8 cellular contexts compared by ENCODE assay signal in genomic region chr13:40664100-40665060, GRCh38. TPM values are rescaled to one million over a fixed set of nuclear protein-coding genes. Genes with fewer than 3 reads are reported as not detected.
DNase-seq lines count a peak whose midpoint lies in the region; ATAC-seq, FAIRE-seq and TF ChIP-seq lines count a peak whose summit lies in the region.

No MANE protein-coding gene starts in this region.

- H3K9me2 ChIP-seq in SK-N-SH: no peaks in the 10 kb centered on the region

- FAIRE-seq in GM12892 (lab: Jason Lieb, UNC): peak; percentile 82

- H3K9me3 ChIP-seq in SK-N-SH (no peaks in the 10 kb centered on the region), prostate gland (no peaks in the 10 kb centered on the region), vagina (no peaks in the 10 kb centered on the region)

- peak overlapping the region; percentile 96; the same call in 1 of the 2 replicates for H2AFZ ChIP-seq in SK-N-SH (ENCODE audit: low read depth)

- peak overlapping the region; percentile 71 to 88 for H3K4me3 ChIP-seq in SK-N-SH (ENCODE audit: low read depth in 2 of 2, low read length in 1 of 2)
- H3K4me3 ChIP-seq in prostate gland: peak overlapping the region; percentile 89 to 96
- peak overlapping the region; percentile 66 to 78 for H3K4me3 ChIP-seq in vagina

- intact Hi-C loops in left cardiac atrium (cut with DNase I): loop anchor here (5.0 to 10.0 kb wide), 4 partner anchors 100 to 222 kb away; no protein-coding TSS in a partner anchor
- intact Hi-C loops in prostate gland (cut with DNase I): loop anchor here (2.0 to 10.0 kb wide), 6 partner anchors 220 to 597 kb away; no protein-coding TSS in a partner anchor
- intact Hi-C loops in vagina (cut with DNase I): loop anchor here (5.0 to 10.0 kb wide), 4 partner anchors 77 to 590 kb away; no protein-coding TSS in a partner anchor

- H3K27ac ChIP-seq in SK-N-SH (ENCODE audit: low read depth in 2 of 2, low read length in 1 of 2) (peak overlapping the region in 1 of 2 experiments; percentile 50; a peak in 2 of 4 replicates), prostate gland (peak overlapping the region; percentile 97 to 98), vagina (peak overlapping the region; percentile 96)

- WGBS in SK-N-SH (ENCODE audit: low lambda C conversion rate): 29% methylated on average over 25 of the region's 87 CpGs
- WGBS in prostate gland: 13% methylated on average over 44 of the region's 87 CpGs

- no peak for TF ChIP-seq EP300 in SK-N-SH (IDR thresholded peaks at IDR 0.05; ENCODE audit: borderline replicate concordance in 1 of 2, low read depth in 1 of 2, low read length in 1 of 2)

- H3K27me3 ChIP-seq in SK-N-SH (ENCODE audit: insufficient read depth) (no peaks in the 10 kb centered on the region), prostate gland (replicated peaks; ENCODE audit: insufficient read depth) (no peaks in the 10 kb centered on the region), vagina (no peaks in the 10 kb centered on the region)

- peaks cover 5% of the 10 kb centered on the region for H3F3A ChIP-seq in SK-N-SH (replicated peaks; ENCODE audit: insufficient read depth)

- H3K4me1 ChIP-seq in SK-N-SH (ENCODE audit: control insufficient read depth in 1 of 2, insufficient read depth in 2 of 2, low read depth in 1 of 2, low read length in 1 of 2) (peaks cover 10 to 19% of the 10 kb centered on the region in 2 experiments; a peak in 2 of 4 replicates), prostate gland (replicated peaks) (no peaks in the 10 kb centered on the region), vagina (peaks cover 61% of the 10 kb centered on the region)

- POLR2A ChIA-PET in SK-N-SH (lab: Yijun Ruan, JAX): interaction anchor here (1.2 kb wide), 1 partner anchor 601 kb away, joined by 3 read pairs; no protein-coding TSS in a partner anchor

- H3K79me2 ChIP-seq in SK-N-SH (ENCODE audit: insufficient read depth): peaks cover 47% of the 10 kb centered on the region

- DNase-seq in GM12892 (ENCODE audit: insufficient read length) (peak; percentile 42), SK-N-SH (peak; percentile 70), left cardiac atrium (peak; percentile 87), prostate gland (ENCODE audit: low spot score) (peak; percentile 63), vagina (ENCODE audit: extremely low spot score in 2 of 2) (no peak), NCI-H1092 (lab: John Stamatoyannopoulos, UW) (no peak)
- DNase-seq in activated naive CD8-positive, alpha-beta T cell treated with anti-CD3 and anti-CD28 coated beads, Interleukin-2, amount 50 U/mL, for 16 hours (ENCODE audit: low read depth, low spot score): peak; percentile 40

- no peaks in the 10 kb centered on the region; the same call in 1 of the 2 replicates for H4K20me1 ChIP-seq in SK-N-SH (ENCODE audit: insufficient read depth)

- ATAC-seq in HG02943 (IDR thresholded peaks at IDR 0.05; ENCODE audit: low read depth, unreplicated experiment): peak; percentile 37
- ATAC-seq in left cardiac atrium: peak; percentile 70 to 78

- peak overlapping the region; percentile 71 for H3K9ac ChIP-seq in SK-N-SH

- no peak for TF ChIP-seq CTCF in SK-N-SH (IDR thresholded peaks at IDR 0.05)
- TF ChIP-seq CTCF in prostate gland (IDR thresholded peaks at IDR 0.05): no peak
- TF ChIP-seq CTCF in vagina (IDR thresholded peaks at IDR 0.05): no peak

- H3K36me3 ChIP-seq in SK-N-SH (replicated peaks in 1 of 2; ENCODE audit: control insufficient read depth in 1 of 2, insufficient read depth in 2 of 2, low read length in 1 of 2) (no peaks in the 10 kb centered on the region), prostate gland (no peaks in the 10 kb centered on the region), vagina (no peaks in the 10 kb centered on the region)

- peak; percentile 49; the same call in 1 of the 2 replicates for TF ChIP-seq POLR2A in GM12892 (IDR thresholded peaks at IDR 0.05; ENCODE audit: low read depth, low read length)
- peak; percentile 64 for TF ChIP-seq POLR2A in prostate gland (IDR thresholded peaks at IDR 0.05)
- peak in 1 of 2 donors; percentile 17 for TF ChIP-seq POLR2A in vagina (IDR thresholded peaks at IDR 0.05)

- CTCF ChIA-PET in SK-N-SH (lab: Yijun Ruan, JAX): interaction anchor here (1.3 kb wide), 1 partner anchor 595 kb away, joined by 5 read pairs; no protein-coding TSS in a partner anchor

- TF ChIP-seq RAD21 in SK-N-SH (IDR thresholded peaks at IDR 0.05; ENCODE audit: low read length): no peak

- peak overlapping the region; percentile 92 for H3K4me2 ChIP-seq in SK-N-SH

TF ChIP-seq in SK-N-SH, 30 proteins besides CTCF, POLR2A, EP300 and RAD21:
- TF ChIP-seq USF2 (IDR thresholded peaks at IDR 0.05; ENCODE audit: borderline replicate concordance, low read depth, low read length) (no peak), NRF1 (IDR thresholded peaks at IDR 0.05; ENCODE audit: low read depth, low read length) (no peak), MXI1 (IDR thresholded peaks at IDR 0.05; ENCODE audit: low read depth, low read length) (no peak), MAX (IDR thresholded peaks at IDR 0.05; ENCODE audit: low read depth) (peak; percentile 53; the same call in 1 of the 2 replicates)
TF ChIP-seq in SK-N-SH: peak in this region for 1.

RNA-seq across cellular contexts. Expression of gene FOXO1, which starts 2.1 kb away (rescaled TPM):
- polyA plus RNA-seq in GM12892 (2012; ENCODE audit: missing spikeins): 7.0 TPM
- polyA plus RNA-seq in SK-N-SH (2012; rRNA removed): 1.5 and 1.8 TPM in 2 replicates
- 1.8 and 1.9 TPM in 2 replicates for polyA plus RNA-seq in SK-N-SH (2012; cell fraction: cytosol; rRNA removed)
- 2.7 TPM in 2 replicates for polyA plus RNA-seq in SK-N-SH (2012; cell fraction: nucleus; rRNA removed)
- total RNA-seq in left cardiac atrium: 10 to 100 TPM; 22.9 to 31.5 TPM
- 10 to 100 TPM; 23.5 to 46.1 TPM for total RNA-seq in prostate gland
- 64.1 TPM for total RNA-seq in vagina

Comparison
In these comparisons a context has a peak if more than half of its experiments do, and no peak if none do; other contexts are left out.
1. DNase-seq: peak in GM12892 (single experiment), SK-N-SH (single experiment), activated naive CD8-positive, alpha-beta T cell treated with anti-CD3 and anti-CD28 coated beads, Interleukin-2, amount 50 U/mL, for 16 hours (single experiment), left cardiac atrium (single experiment) and prostate gland (single experiment); none in vagina (0 of 2) and NCI-H1092 (single experiment).
2. Peak in every context shown above with its lines, with median percentiles within 50 percentile points of each other: H3K4me3 ChIP-seq.